Comparison of ENCODE assay signal across 3 cellular contexts in the genomic region with DNA sequence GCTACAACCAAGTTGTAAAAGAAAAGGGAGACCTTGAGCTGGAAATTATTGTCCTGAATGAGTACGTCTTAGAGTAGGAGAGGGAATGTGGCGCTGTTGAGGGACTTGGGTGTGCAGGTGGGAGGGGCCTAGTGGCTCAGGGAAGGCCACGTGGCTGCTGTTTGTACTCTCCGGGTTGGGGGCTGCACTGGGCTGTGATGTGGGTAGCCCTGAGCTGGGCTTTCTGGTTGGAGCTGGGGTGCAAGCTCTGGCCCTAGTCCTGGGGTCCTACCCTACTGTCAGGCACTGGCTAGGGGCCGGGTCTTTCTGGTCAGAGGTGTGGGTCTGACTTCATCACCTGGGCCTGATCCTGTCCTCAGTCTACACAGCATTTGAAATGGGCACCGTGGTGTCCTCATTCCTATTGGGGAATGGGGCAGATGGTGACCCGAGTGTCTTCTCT.
A peak's percentile ranks its signal among the peaks of the same experiment; 100 is the strongest.
TF ChIP-seq lines count a peak whose summit lies in the region.

No MANE protein-coding gene starts in this region.

TF ChIP-seq in HEK293T, 16 proteins besides CTCF, POLR2A, EP300 and RAD21:
- no peak for TF ChIP-seq FOXA1 (IDR thresholded peaks at IDR 0.05)
- no peak for TF ChIP-seq HDGF (IDR thresholded peaks at IDR 0.05; ENCODE audit: borderline replicate concordance)
- TF ChIP-seq SP1 (IDR thresholded peaks at IDR 0.05): no peak
- no peak for TF ChIP-seq ZNF384 (IDR thresholded peaks at IDR 0.05)
- TF ChIP-seq, protein P1, sequence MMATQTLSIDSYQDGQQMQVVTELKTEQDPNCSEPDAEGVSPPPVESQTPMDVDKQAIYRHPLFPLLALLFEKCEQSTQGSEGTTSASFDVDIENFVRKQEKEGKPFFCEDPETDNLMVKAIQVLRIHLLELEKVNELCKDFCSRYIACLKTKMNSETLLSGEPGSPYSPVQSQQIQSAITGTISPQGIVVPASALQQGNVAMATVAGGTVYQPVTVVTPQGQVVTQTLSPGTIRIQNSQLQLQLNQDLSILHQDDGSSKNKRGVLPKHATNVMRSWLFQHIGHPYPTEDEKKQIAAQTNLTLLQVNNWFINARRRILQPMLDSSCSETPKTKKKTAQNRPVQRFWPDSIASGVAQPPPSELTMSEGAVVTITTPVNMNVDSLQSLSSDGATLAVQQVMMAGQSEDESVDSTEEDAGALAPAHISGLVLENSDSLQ (IDR thresholded peaks at IDR 0.05): no peak
- TF ChIP-seq TARDBP (IDR thresholded peaks at IDR 0.05): no peak
- TF ChIP-seq CTBP1 (IDR thresholded peaks at IDR 0.05; ENCODE audit: borderline replicate concordance): no peak
- no peak for TF ChIP-seq ARNT (IDR thresholded peaks at IDR 0.05)
- no peak for TF ChIP-seq NFRKB (IDR thresholded peaks at IDR 0.05)
- no peak for TF ChIP-seq ELF4 (IDR thresholded peaks at IDR 0.05)
- no peak for TF ChIP-seq FOXM1 (IDR thresholded peaks at IDR 0.05; ENCODE audit: borderline replicate concordance)
- TF ChIP-seq LEF1 (IDR thresholded peaks at IDR 0.05; ENCODE audit: borderline replicate concordance): no peak
- no peak for TF ChIP-seq SUZ12 (IDR thresholded peaks at IDR 0.05)

TF ChIP-seq in WTC11, 78 proteins besides CTCF, POLR2A, EP300 and RAD21:
- TF ChIP-seq, protein P2, sequence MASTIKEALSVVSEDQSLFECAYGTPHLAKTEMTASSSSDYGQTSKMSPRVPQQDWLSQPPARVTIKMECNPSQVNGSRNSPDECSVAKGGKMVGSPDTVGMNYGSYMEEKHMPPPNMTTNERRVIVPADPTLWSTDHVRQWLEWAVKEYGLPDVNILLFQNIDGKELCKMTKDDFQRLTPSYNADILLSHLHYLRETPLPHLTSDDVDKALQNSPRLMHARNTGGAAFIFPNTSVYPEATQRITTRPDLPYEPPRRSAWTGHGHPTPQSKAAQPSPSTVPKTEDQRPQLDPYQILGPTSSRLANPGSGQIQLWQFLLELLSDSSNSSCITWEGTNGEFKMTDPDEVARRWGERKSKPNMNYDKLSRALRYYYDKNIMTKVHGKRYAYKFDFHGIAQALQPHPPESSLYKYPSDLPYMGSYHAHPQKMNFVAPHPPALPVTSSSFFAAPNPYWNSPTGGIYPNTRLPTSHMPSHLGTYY (CRISPR knock-in tag; IDR thresholded peaks at IDR 0.05): no peak
- TF ChIP-seq, protein P3, sequence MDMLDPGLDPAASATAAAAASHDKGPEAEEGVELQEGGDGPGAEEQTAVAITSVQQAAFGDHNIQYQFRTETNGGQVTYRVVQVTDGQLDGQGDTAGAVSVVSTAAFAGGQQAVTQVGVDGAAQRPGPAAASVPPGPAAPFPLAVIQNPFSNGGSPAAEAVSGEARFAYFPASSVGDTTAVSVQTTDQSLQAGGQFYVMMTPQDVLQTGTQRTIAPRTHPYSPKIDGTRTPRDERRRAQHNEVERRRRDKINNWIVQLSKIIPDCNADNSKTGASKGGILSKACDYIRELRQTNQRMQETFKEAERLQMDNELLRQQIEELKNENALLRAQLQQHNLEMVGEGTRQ (CRISPR knock-in tag; IDR thresholded peaks at IDR 0.05): peak; percentile 29; the same call in 1 of the 2 replicates
TF ChIP-seq in WTC11: peak in this region for 1.

TF ChIP-seq in HepG2, 621 proteins besides CTCF, POLR2A, EP300 and RAD21:
- TF ChIP-seq ZNF629 (CRISPR knock-in tag; conservative IDR thresholded peaks at IDR 0.05): 0 out of 2 replicates have a peak, but pooled peaks have one; percentile 10
- TF ChIP-seq ZNF224 (CRISPR knock-in tag; IDR thresholded peaks at IDR 0.05): no peak
- no peak for TF ChIP-seq ARID2 (CRISPR knock-in tag; IDR thresholded peaks at IDR 0.05; ENCODE audit: borderline replicate concordance)
